31 cellular contexts compared by ENCODE assay signal in the genomic region with DNA sequence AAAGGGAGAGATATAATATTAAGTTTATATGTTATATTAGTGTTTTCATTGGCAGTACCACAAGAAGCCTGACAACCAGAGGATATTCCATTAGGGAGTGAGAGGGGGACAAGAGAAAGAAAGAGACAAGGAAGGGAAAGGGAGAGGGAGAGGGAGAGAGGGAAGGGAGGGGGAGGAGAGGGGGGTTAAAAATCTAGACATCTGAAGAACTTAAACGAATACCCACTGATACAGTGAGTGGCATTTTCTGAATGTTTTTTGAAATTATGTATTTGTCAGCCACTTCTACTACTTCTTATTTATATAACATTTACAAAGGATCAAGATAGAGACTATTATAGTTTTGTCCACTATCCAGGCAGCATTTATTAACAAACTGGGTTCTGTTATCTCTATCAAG.
"Had no signal": no experiment of that assay in that cellular context is flagged by ENCODE, and none has a peak within 500 bp of the region (broad histone marks: within the 10 kb centered on the region; RNA-seq: fewer than 3 reads in every experiment).

No MANE protein-coding gene starts in this region.

- H3K36me3 ChIP-seq: neural progenitor cell, ovary, spleen, suprapubic skin, tibial artery, transverse colon, upper lobe of right lung, uterus had no signal

- H3K27me3 ChIP-seq: neural progenitor cell, ovary, spleen, suprapubic skin, testis, tibial artery, transverse colon, upper lobe of right lung, uterus had no signal

- H3K27ac ChIP-seq: neural progenitor cell, ovary, parathyroid adenoma, psoas muscle, skin epidermis, spleen, suprapubic skin, testis, tibial artery, transverse colon, upper lobe of right lung, uterus had no signal

- H3K4me3 Mint-ChIP-seq: natural killer cell; nephron; neural progenitor cell; stimulated activated memory B cell treated with anti-CD40 and anti-IgM and Interleukin-4, amounts not matched to agents 10 μg/mL and 1 μg/mL and 100 μg/mL, for 72 hours; stimulated activated naive CD8-positive, alpha-beta T cell treated with anti-CD3 and anti-CD28 coated beads, Interleukin-15, amount 100 ng/mL, for 72 hours; type B pancreatic cell had no signal

- H3K4me2 ChIP-seq: neural progenitor cell, smooth muscle cell had no signal

- H3K36me3 Mint-ChIP-seq: natural killer cell; neural progenitor cell; stimulated activated memory B cell treated with anti-CD40 and anti-IgM and Interleukin-4, amounts not matched to agents 10 μg/mL and 1 μg/mL and 100 μg/mL, for 72 hours; type B pancreatic cell had no signal

- H3K4me3 ChIP-seq: neural progenitor cell, ovary, psoas muscle, skin epidermis, smooth muscle cell, spleen, suprapubic skin, testis, tibial artery, transverse colon, upper lobe of right lung, uterus had no signal

- H3K79me2 ChIP-seq: parathyroid adenoma had no signal

- H2AFZ ChIP-seq: neural progenitor cell, parathyroid adenoma had no signal

- H3K9me3 ChIP-seq: ovary, psoas muscle, spleen, suprapubic skin, testis, tibial artery, transverse colon, upper lobe of right lung, uterus had no signal

- ATAC-seq: natural killer cell; psoas muscle; right cardiac atrium; sciatic nerve; stimulated activated memory B cell treated with anti-CD40 and anti-IgM and Interleukin-4, amounts not matched to agents 10 μg/mL and 1 μg/mL and 100 μg/mL, for 72 hours; stimulated activated naive CD8-positive, alpha-beta T cell treated with anti-CD3 and anti-CD28 coated beads, Interleukin-15, amount 100 ng/mL, for 72 hours; stimulated activated naive CD8-positive, alpha-beta T cell treated with anti-CD3 and anti-CD28 coated beads, Interleukin-15, Interleukin-2, amounts not matched to agents 100 U/mL and 50 U/mL, for 24 hours; upper lobe of right lung had no signal

- H3K4me1 ChIP-seq: neural progenitor cell, psoas muscle, testis, tibial artery, upper lobe of right lung, uterus had no signal

- DNase-seq: natural killer cell; occipital lobe; ovary; posterior cingulate gyrus; psoas muscle; right cardiac atrium; spleen; stimulated activated CD4-positive, alpha-beta T cell treated with anti-CD3 and anti-CD28 coated beads, Interleukin-12 subunit alpha, Interleukin-12 subunit beta, amount 100 ng/mL, for 4 hours; stimulated activated CD4-positive, alpha-beta T cell treated with anti-CD3 and anti-CD28 coated beads, Interleukin-1b, Interleukin-23, amount 100 ng/mL, for 48 hours; stimulated activated CD4-positive, alpha-beta T cell treated with anti-CD3 and anti-CD28 coated beads, Interleukin-4, amount 100 ng/mL, for 1 hour; stimulated activated CD4-positive, alpha-beta T cell treated with anti-CD3 and anti-CD28 coated beads, Interleukin-4, amount 100 ng/mL, for 4 hours; stimulated activated CD8-positive, alpha-beta memory T cell treated with anti-CD3 and anti-CD28 coated beads, Interleukin-4, amount 100 ng/mL, for 48 hours; stimulated activated naive CD4-positive, alpha-beta T cell; stimulated activated naive CD8-positive, alpha-beta T cell treated with anti-CD3 and anti-CD28 coated beads, Interleukin-15, amount 100 ng/mL, for 72 hours; stimulated activated naive CD8-positive, alpha-beta T cell treated with anti-CD3 and anti-CD28 coated beads, Interleukin-15, Interleukin-2, amounts not matched to agents 100 U/mL and 50 U/mL, for 24 hours; substantia nigra; testis; tibial artery; transverse colon; upper lobe of right lung; uterus had no signal

- H3K27ac Mint-ChIP-seq: natural killer cell; nephron; neural progenitor cell; progenitor cell of endocrine pancreas; stimulated activated memory B cell treated with anti-CD40 and anti-IgM and Interleukin-4, amounts not matched to agents 10 μg/mL and 1 μg/mL and 100 μg/mL, for 72 hours; stimulated activated naive CD8-positive, alpha-beta T cell treated with anti-CD3 and anti-CD28 coated beads, Interleukin-15, amount 100 ng/mL, for 72 hours; type B pancreatic cell had no signal

- H3K9me3 Mint-ChIP-seq: natural killer cell; nephron; stimulated activated memory B cell treated with anti-CD40 and anti-IgM and Interleukin-4, amounts not matched to agents 10 μg/mL and 1 μg/mL and 100 μg/mL, for 72 hours; stimulated activated naive CD8-positive, alpha-beta T cell treated with anti-CD3 and anti-CD28 coated beads, Interleukin-15, amount 100 ng/mL, for 72 hours; type B pancreatic cell had no signal

- H3K4me1 Mint-ChIP-seq: natural killer cell; nephron; neural progenitor cell; stimulated activated memory B cell treated with anti-CD40 and anti-IgM and Interleukin-4, amounts not matched to agents 10 μg/mL and 1 μg/mL and 100 μg/mL, for 72 hours had no signal

- H3K27me3 Mint-ChIP-seq: progenitor cell of endocrine pancreas; stimulated activated memory B cell treated with anti-CD40 and anti-IgM and Interleukin-4, amounts not matched to agents 10 μg/mL and 1 μg/mL and 100 μg/mL, for 72 hours; type B pancreatic cell had no signal

- H3K9ac ChIP-seq: neural progenitor cell, parathyroid adenoma had no signal
